1 cellular context compared by ENCODE assay signal in the genomic region with DNA sequence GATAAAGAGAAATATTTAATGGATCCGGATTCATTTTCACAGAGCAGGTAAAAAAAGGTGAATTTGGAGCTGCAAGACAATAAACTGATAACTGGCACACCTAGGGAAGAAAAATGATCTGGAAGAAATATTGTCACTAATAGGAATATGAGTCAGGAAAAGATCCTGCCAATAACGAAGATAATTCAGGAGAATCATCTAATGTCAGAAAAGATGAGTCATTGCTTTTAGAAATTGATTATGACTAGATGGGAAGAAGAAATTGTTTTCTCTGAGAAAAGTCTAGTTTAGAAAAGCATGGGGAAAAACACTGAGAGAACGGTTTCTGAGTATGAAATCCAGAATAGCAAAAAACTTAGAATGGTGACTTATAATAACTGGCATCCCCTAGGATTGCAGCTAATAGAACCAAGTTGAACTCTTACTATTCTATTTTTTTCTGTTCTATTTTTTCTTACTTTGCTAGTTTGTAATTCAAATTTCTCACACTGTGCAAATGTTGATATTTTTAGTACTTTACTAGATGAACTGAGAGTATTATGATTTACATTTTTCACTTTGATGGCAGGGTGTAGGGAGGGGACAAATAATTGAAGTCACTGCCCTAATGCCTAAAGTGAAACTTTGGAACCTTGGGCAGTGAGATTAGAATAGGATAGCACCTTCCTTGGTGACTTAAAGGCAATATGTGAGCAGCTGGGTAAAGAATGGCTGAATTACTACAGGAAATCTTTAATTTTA.
TF ChIP-seq lines count a peak whose summit lies in the region.

No MANE protein-coding gene starts in this region.

TF ChIP-seq in HEK293T, 16 proteins besides CTCF, POLR2A, EP300 and RAD21 (continued from another document):
- TF ChIP-seq L3MBTL2 (conservative IDR thresholded peaks at IDR 0.05) (no peak), ARNT (IDR thresholded peaks at IDR 0.05) (no peak), ELF4 (IDR thresholded peaks at IDR 0.05) (no peak), FOXK2 (IDR thresholded peaks at IDR 0.05) (no peak), LEF1 (IDR thresholded peaks at IDR 0.05; ENCODE audit: borderline replicate concordance) (no peak), FOXM1 (IDR thresholded peaks at IDR 0.05; ENCODE audit: borderline replicate concordance) (no peak), ZNF384 (IDR thresholded peaks at IDR 0.05) (no peak), TARDBP (IDR thresholded peaks at IDR 0.05) (no peak), HDGF (IDR thresholded peaks at IDR 0.05; ENCODE audit: borderline replicate concordance) (no peak), SP1 (IDR thresholded peaks at IDR 0.05) (no peak), SUZ12 (IDR thresholded peaks at IDR 0.05) (no peak), CTBP1 (IDR thresholded peaks at IDR 0.05; ENCODE audit: borderline replicate concordance) (no peak), BHLHE40 (IDR thresholded peaks at IDR 0.05; ENCODE audit: borderline replicate concordance) (no peak), FOXA1 (IDR thresholded peaks at IDR 0.05) (no peak)
- TF ChIP-seq, protein P1, sequence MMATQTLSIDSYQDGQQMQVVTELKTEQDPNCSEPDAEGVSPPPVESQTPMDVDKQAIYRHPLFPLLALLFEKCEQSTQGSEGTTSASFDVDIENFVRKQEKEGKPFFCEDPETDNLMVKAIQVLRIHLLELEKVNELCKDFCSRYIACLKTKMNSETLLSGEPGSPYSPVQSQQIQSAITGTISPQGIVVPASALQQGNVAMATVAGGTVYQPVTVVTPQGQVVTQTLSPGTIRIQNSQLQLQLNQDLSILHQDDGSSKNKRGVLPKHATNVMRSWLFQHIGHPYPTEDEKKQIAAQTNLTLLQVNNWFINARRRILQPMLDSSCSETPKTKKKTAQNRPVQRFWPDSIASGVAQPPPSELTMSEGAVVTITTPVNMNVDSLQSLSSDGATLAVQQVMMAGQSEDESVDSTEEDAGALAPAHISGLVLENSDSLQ (IDR thresholded peaks at IDR 0.05) = no peak
